Comparison of ENCODE assay signal across 15 cellular contexts in the genomic region with DNA sequence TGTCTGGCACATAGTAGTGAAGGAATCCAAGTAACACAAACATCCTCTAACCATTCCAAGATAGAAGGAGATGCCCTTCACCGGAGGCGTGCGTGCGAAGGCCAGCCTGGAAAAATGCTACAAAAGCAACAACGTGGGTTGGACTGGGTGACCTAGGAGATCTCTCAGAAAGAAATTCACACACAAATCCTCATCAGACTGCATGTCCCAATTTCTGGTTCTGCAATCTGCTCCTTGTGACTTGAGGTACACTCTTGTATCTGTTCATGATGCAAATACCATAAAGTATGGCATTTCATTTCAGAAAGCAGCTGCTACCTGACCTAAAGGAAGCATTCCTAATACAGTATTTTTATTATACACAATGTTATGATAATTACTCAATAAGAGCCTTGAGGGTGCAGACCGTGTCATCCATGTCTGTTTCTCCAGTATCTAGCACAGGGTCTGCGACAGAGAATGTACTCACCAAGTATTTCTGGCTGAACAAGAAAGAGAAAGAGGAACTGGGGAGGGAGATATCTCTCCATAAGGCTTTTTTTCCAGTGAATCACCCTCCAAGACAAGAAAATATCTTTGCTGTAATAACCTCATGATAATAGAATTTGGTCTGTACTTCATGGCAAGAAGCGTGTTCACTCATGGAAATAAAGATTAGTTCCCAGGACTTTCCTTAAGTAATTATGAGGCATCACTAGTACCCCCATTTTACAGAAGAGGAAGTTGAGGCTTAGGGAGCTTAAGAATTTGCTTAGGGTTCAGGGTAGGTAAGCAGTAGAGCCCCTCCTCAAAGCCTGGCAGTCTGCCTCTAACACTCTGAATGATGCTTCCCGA.
DNase-seq lines count a peak whose midpoint lies in the region; ATAC-seq and TF ChIP-seq lines count a peak whose summit lies in the region.
"Had no signal": no experiment of that assay in that cellular context is flagged by ENCODE, and none has a peak within 500 bp of the region (broad histone marks: within the 10 kb centered on the region; RNA-seq: fewer than 3 reads in every experiment).

No MANE protein-coding gene starts in this region.

- no peak for TF ChIP-seq CTCF in fibroblast of lung (conservative IDR thresholded peaks at IDR 0.05 in 1 of 2, IDR thresholded peaks at IDR 0.05 in 1 of 2; ENCODE audit: low read depth in 1 of 2, low read length in 2 of 2)
- TF ChIP-seq CTCF in osteocyte (IDR thresholded peaks at IDR 0.05), result no peak

- no peaks in the 10 kb centered on the region for H3K27me3 ChIP-seq in fibroblast of lung (ENCODE audit: control insufficient read depth, insufficient read depth, low read length)
- H3K27me3 ChIP-seq: heart right ventricle had no signal

- peaks cover 15% of the 10 kb centered on the region for H3K36me3 Mint-ChIP-seq in osteocyte (ENCODE audit: unreplicated experiment)

- H3K4me1 ChIP-seq in fibroblast of lung (ENCODE audit: control insufficient read depth, extremely low read depth, insufficient read depth, low read length), result peaks cover 15% of the 10 kb centered on the region

- H4K20me1 ChIP-seq in fibroblast of lung (ENCODE audit: control insufficient read depth, extremely low read depth, insufficient read depth, low read length), result no peaks in the 10 kb centered on the region

- peaks cover 3% of the 10 kb centered on the region for H3K9me3 Mint-ChIP-seq in osteocyte (ENCODE audit: unreplicated experiment)
- H3K9me3 Mint-ChIP-seq: CD8-positive, alpha-beta T cell had no signal

- peak; percentile 40 for DNase-seq in ELR (ENCODE audit: low read depth)
- DNase-seq in fibroblast of lung (ENCODE audit: low read depth in 2 of 2), result peak; percentile 58 to 98
- DNase-seq in osteocyte (ENCODE audit: extremely low spot score, unreplicated experiment), result no peak
- no peak for DNase-seq in DMS153 (lab: John Stamatoyannopoulos, UW)
- no peak for DNase-seq in T1000 (lab: John Stamatoyannopoulos, UW)
- no peak for DNase-seq in middle frontal gyrus (ENCODE audit: extremely low spot score, low spot score)
- DNase-seq: activated gamma-delta T cell treated with Interleukin-2 at 50 U/mL for 16 hours; CD8-positive, alpha-beta T cell; cortex of kidney; heart right ventricle; NCI-H1436 treated with DMSO at 0.1 percent for 48 hours; NCI-H82; occipital lobe had no signal

- no peak overlapping the region for H3K4me3 ChIP-seq in fibroblast of lung (replicated peaks in 1 of 4; ENCODE audit: control extremely low read depth in 1 of 4, insufficient read depth in 1 of 4, low read depth in 3 of 4, low read length in 4 of 4)
- H3K4me3 ChIP-seq: heart right ventricle had no signal

- peak overlapping the region; percentile 33 for H3K27ac ChIP-seq in fibroblast of lung (ENCODE audit: insufficient read depth, low read length)

- ATAC-seq in SK-N-SH treated with all-trans-retinoic acid at 6 μM for 48 hours (peak; percentile 23; the same call in 2 of the 3 replicates), GM21576 (IDR thresholded peaks at IDR 0.05; ENCODE audit: unreplicated experiment) (no peak)
- ATAC-seq: CD8-positive, alpha-beta T cell; heart right ventricle had no signal

- H3K9ac ChIP-seq in fibroblast of lung (ENCODE audit: insufficient read depth, low read length), result no peak overlapping the region

- H3K79me2 ChIP-seq in fibroblast of lung (ENCODE audit: control insufficient read depth, insufficient read depth, low read length), result no peaks in the 10 kb centered on the region

- H3K27ac Mint-ChIP-seq in osteocyte (ENCODE audit: unreplicated experiment), result peak overlapping the region; percentile 77
- H3K27ac Mint-ChIP-seq: CD8-positive, alpha-beta T cell had no signal

- H3K27me3 Mint-ChIP-seq in osteocyte (ENCODE audit: unreplicated experiment), result no peaks in the 10 kb centered on the region

- peak overlapping the region; percentile 10 for H3K4me3 Mint-ChIP-seq in osteocyte (ENCODE audit: unreplicated experiment)
- H3K4me3 Mint-ChIP-seq: CD8-positive, alpha-beta T cell had no signal

- H3K9me3 ChIP-seq in fibroblast of lung (ENCODE audit: control insufficient read depth, insufficient read depth, low read depth, low read length), result no peaks in the 10 kb centered on the region
- H3K9me3 ChIP-seq: heart right ventricle had no signal

- peaks cover 1% of the 10 kb centered on the region for H3K36me3 ChIP-seq in fibroblast of lung (ENCODE audit: control insufficient read depth, insufficient read depth, low read length)

- peak overlapping the region; percentile 19 for H3K4me2 ChIP-seq in fibroblast of lung (ENCODE audit: extremely low read depth, insufficient read depth, low read length)

- no peak overlapping the region for H2AFZ ChIP-seq in fibroblast of lung (ENCODE audit: low read length)

- H3K4me1 Mint-ChIP-seq in osteocyte (ENCODE audit: unreplicated experiment), result peaks cover 44% of the 10 kb centered on the region

TF ChIP-seq in SK-N-SH treated with all-trans-retinoic acid at 6 μM for 48 hours, 23 proteins besides CTCF, POLR2A, EP300 and RAD21:
- TF ChIP-seq, protein P1, sequence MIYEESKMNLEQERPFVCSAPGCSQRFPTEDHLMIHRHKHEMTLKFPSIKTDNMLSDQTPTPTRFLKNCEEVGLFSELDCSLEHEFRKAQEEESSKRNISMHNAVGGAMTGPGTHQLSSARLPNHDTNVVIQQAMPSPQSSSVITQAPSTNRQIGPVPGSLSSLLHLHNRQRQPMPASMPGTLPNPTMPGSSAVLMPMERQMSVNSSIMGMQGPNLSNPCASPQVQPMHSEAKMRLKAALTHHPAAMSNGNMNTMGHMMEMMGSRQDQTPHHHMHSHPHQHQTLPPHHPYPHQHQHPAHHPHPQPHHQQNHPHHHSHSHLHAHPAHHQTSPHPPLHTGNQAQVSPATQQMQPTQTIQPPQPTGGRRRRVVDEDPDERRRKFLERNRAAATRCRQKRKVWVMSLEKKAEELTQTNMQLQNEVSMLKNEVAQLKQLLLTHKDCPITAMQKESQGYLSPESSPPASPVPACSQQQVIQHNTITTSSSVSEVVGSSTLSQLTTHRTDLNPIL (CRISPR knock-in tag; IDR thresholded peaks at IDR 0.05; ENCODE audit: low read depth), result no peak
- TF ChIP-seq ZFP3 (CRISPR knock-in tag; IDR thresholded peaks at IDR 0.05), result peak; percentile 41; the same call in 1 of the 2 replicates
- no peak for TF ChIP-seq ZNF565 (CRISPR knock-in tag; conservative IDR thresholded peaks at IDR 0.05; ENCODE audit: low read depth)

Comparison
In these comparisons a context has a peak if more than half of its experiments do, and no peak if none do; other contexts are left out.
1. DNase-seq: peak in ELR (single experiment) and fibroblast of lung (2 of 2); none in osteocyte (single experiment), DMS153 (single experiment), T1000 (single experiment) and middle frontal gyrus (single experiment).